In genomic region chr5:95020382-95020781, GRCh38 we compare ENCODE assay signal across 27 cellular contexts.
DNase-seq lines count a peak whose midpoint lies in the region; ATAC-seq, FAIRE-seq and TF ChIP-seq lines count a peak whose summit lies in the region.
"Had no signal": no experiment of that assay in that cellular context is flagged by ENCODE, and none has a peak within 500 bp of the region (broad histone marks: within the 10 kb centered on the region; RNA-seq: fewer than 3 reads in every experiment).

No MANE protein-coding gene starts in this region.

- H2BK5ac ChIP-seq in mesenchymal stem cell (ENCODE audit: low read depth, low read length, poor library complexity, severe bottlenecking): no peak overlapping the region

- no peaks in the 10 kb centered on the region for H3K79me2 ChIP-seq in OCI-LY3 (ENCODE audit: low read length)

- no peak overlapping the region for H4K91ac ChIP-seq in mesenchymal stem cell (ENCODE audit: low read length)

- no peak for TF ChIP-seq POLR2A in spleen (IDR thresholded peaks at IDR 0.05)

- H3K4ac ChIP-seq in mesenchymal stem cell (ENCODE audit: low read depth in 1 of 2, low read length in 2 of 2): no peak overlapping the region

- peaks cover 0 to 1% (median 0%) of the 10 kb centered on the region in 7 donors for H3K9me3 Mint-ChIP-seq in CD14-positive monocyte

- ATAC-seq in HG02938 (IDR thresholded peaks at IDR 0.05; ENCODE audit: unreplicated experiment): peak; percentile 37
- no peak for ATAC-seq in HG02678 (IDR thresholded peaks at IDR 0.05; ENCODE audit: unreplicated experiment)
- ATAC-seq: T-helper 17 cell had no signal

- no peak overlapping the region for H3K18ac ChIP-seq in mesenchymal stem cell (ENCODE audit: low read depth in 1 of 2, low read length in 2 of 2)

- no peak overlapping the region for H4K8ac ChIP-seq in mesenchymal stem cell (ENCODE audit: low read length)

- H3K4me1 ChIP-seq in OCI-LY3 (ENCODE audit: low read length) (peaks cover 15% of the 10 kb centered on the region), mesenchymal stem cell (ENCODE audit: control insufficient read depth, insufficient read depth, low read depth, low read length) (peaks cover 2% of the 10 kb centered on the region), spleen (no peaks in the 10 kb centered on the region)
- H3K4me1 ChIP-seq: BLaER1, Caco-2 had no signal

- H3K4me1 Mint-ChIP-seq in CD14-positive monocyte: peaks cover 42% of the 10 kb centered on the region
- H3K4me1 Mint-ChIP-seq: CD4-positive, alpha-beta memory T cell; T-helper 17 cell had no signal

- no peak overlapping the region for H2BK12ac ChIP-seq in mesenchymal stem cell (ENCODE audit: low read length in 2 of 2)

- peak overlapping the region; percentile 28; the same call in 1 of the 2 replicates for H3K4me2 ChIP-seq in OCI-LY3 (ENCODE audit: low read length)
- H3K4me2 ChIP-seq in mesenchymal stem cell (ENCODE audit: low read length, poor library complexity, severe bottlenecking): no peak overlapping the region
- H3K4me2 ChIP-seq: BLaER1, KMS-11 had no signal

- DNase-seq in CD14-positive monocyte (ENCODE audit: low spot score) (no peak), GM18507 (ENCODE audit: extremely low spot score, insufficient read length, low read depth) (no peak), Ammon's horn (ENCODE audit: low spot score) (no peak), mesenchymal stem cell (no peak), spleen (no peak)
- DNase-seq: Caco-2; CD4-positive, alpha-beta memory T cell; GDM1; NCI-H1048; NCI-H1417; NCI-H1694 treated with DMSO at 0.1 percent for 48 hours; NCI-H2081 treated with DMSO at 0.1 percent for 48 hours; NCI-H2171; NCI-H226; NCI-H510A; NCI-H69; SIG-M5; T-helper 17 cell had no signal

- no peak overlapping the region for H2BK15ac ChIP-seq in mesenchymal stem cell (ENCODE audit: low read depth, poor library complexity, severe bottlenecking)

- H3K4me3 Mint-ChIP-seq in CD14-positive monocyte: peak overlapping the region in 1 of 2 donors; percentile 16
- H3K4me3 Mint-ChIP-seq: CD4-positive, alpha-beta memory T cell; IgD-negative memory B cell; T-helper 17 cell had no signal

- WGBS in mesenchymal stem cell: no CpG with 5 or more reads among the region's 2 CpGs
- WGBS in spleen, 5 donors: 23 to 59% (median 48%) methylated on average over 2 of the region's 2 CpGs

- peaks cover 7% of the 10 kb centered on the region for H3K79me1 ChIP-seq in mesenchymal stem cell (replicated peaks; ENCODE audit: low read length, poor library complexity, severe bottlenecking)

- peaks cover 22 to 24% of the 10 kb centered on the region in 2 donors for H3K36me3 Mint-ChIP-seq in CD14-positive monocyte
- H3K36me3 Mint-ChIP-seq: CD4-positive, alpha-beta memory T cell had no signal

- H2BK120ac ChIP-seq in mesenchymal stem cell (ENCODE audit: low read depth, low read length): no peak overlapping the region

- H3K9ac ChIP-seq in OCI-LY3 (ENCODE audit: low read length): no peak overlapping the region
- H3K9ac ChIP-seq in mesenchymal stem cell (ENCODE audit: low read length): no peak overlapping the region
- H3K9ac ChIP-seq: BLaER1, KMS-11 had no signal

- no peak overlapping the region for H2AFZ ChIP-seq in OCI-LY3 (ENCODE audit: low read depth, low read length)
- no peak overlapping the region for H2AFZ ChIP-seq in mesenchymal stem cell (ENCODE audit: low read depth, low read length)

- H3K4me3 ChIP-seq in OCI-LY3 (ENCODE audit: low read length): no peak overlapping the region
- no peak overlapping the region for H3K4me3 ChIP-seq in mesenchymal stem cell (ENCODE audit: insufficient read depth in 1 of 2, low read depth in 1 of 2, low read length in 2 of 2)
- H3K4me3 ChIP-seq in spleen: no peak overlapping the region
- H3K4me3 ChIP-seq: BLaER1, SK-N-MC had no signal

- H3K27ac ChIP-seq in OCI-LY3 (ENCODE audit: low read length): no peak overlapping the region
- no peak overlapping the region for H3K27ac ChIP-seq in mesenchymal stem cell (ENCODE audit: low read length, poor library complexity, severe bottlenecking)
- no peak overlapping the region for H3K27ac ChIP-seq in spleen
- H3K27ac ChIP-seq: BLaER1, KMS-11, SK-N-MC had no signal

- intact Hi-C loops in CD14-positive monocyte (cut with micrococcal nuclease) (loop anchor here (10.0 kb wide), 2 partner anchors 54 to 64 kb away; no protein-coding TSS in a partner anchor), spleen (cut with DNase I; ENCODE audit: low total_unique reads) (no loop called here)

- no peak overlapping the region for H3K14ac ChIP-seq in mesenchymal stem cell (ENCODE audit: low read length in 2 of 2)

- peak; percentile 46 for FAIRE-seq in GM18507 (lab: Jason Lieb, UNC)
- FAIRE-seq: H54, RCC 7860 had no signal

- H3K27me3 ChIP-seq in OCI-LY3 (ENCODE audit: low read depth, low read length): no peaks in the 10 kb centered on the region
- H3K27me3 ChIP-seq in mesenchymal stem cell (ENCODE audit: control insufficient read depth in 1 of 2, insufficient read depth in 1 of 2, low read length in 2 of 2): no peaks in the 10 kb centered on the region
- no peaks in the 10 kb centered on the region for H3K27me3 ChIP-seq in spleen (replicated peaks in 1 of 7)
- H3K27me3 ChIP-seq: BLaER1 had no signal

- no peaks in the 10 kb centered on the region for H3K36me3 ChIP-seq in OCI-LY3 (replicated peaks; ENCODE audit: low read depth, low read length)
- no peaks in the 10 kb centered on the region for H3K36me3 ChIP-seq in mesenchymal stem cell (ENCODE audit: control insufficient read depth in 1 of 2, insufficient read depth in 2 of 2, low read depth in 1 of 2, low read length in 2 of 2)
- peaks cover 0 to 14% (median 0%) of the 10 kb centered on the region in 6 donors for H3K36me3 ChIP-seq in spleen
- H3K36me3 ChIP-seq: BLaER1 had no signal

- no peak overlapping the region for H3K23ac ChIP-seq in mesenchymal stem cell (ENCODE audit: low read length in 2 of 2)

- H3K9me3 ChIP-seq in OCI-LY3 (ENCODE audit: insufficient read depth, low read length): no peaks in the 10 kb centered on the region
- no peaks in the 10 kb centered on the region for H3K9me3 ChIP-seq in mesenchymal stem cell (ENCODE audit: control insufficient read depth, low read length)
- H3K9me3 ChIP-seq in spleen: no peaks in the 10 kb centered on the region
- H3K9me3 ChIP-seq: BLaER1, Caco-2 had no signal

- H3K27me3 Mint-ChIP-seq in CD14-positive monocyte (ENCODE audit: low read depth in 3 of 3): no peaks in the 10 kb centered on the region
- H3K27me3 Mint-ChIP-seq: IgD-negative memory B cell had no signal

- no peaks in the 10 kb centered on the region for H4K20me1 ChIP-seq in OCI-LY3 (ENCODE audit: insufficient read depth, low read length)
- H4K20me1 ChIP-seq: BLaER1 had no signal

- peak overlapping the region in 5 of 7 donors; percentile 11 to 76 (median 30) for H3K27ac Mint-ChIP-seq in CD14-positive monocyte
- H3K27ac Mint-ChIP-seq: CD4-positive, alpha-beta memory T cell; IgD-negative memory B cell; T-helper 17 cell had no signal

- TF ChIP-seq CTCF in CD14-positive monocyte (IDR thresholded peaks at IDR 0.05): no peak
- no peak for TF ChIP-seq CTCF in OCI-LY3 (IDR thresholded peaks at IDR 0.05; ENCODE audit: low read depth, low read length)
- TF ChIP-seq CTCF in spleen (IDR thresholded peaks at IDR 0.05 in 8 of 11, conservative IDR thresholded peaks at IDR 0.05 in 3 of 11): no peak

- H2AK5ac ChIP-seq in mesenchymal stem cell (ENCODE audit: low read length, severe bottlenecking): no peak overlapping the region
